1 cellular context compared by ENCODE assay signal in genomic region chr16:55543470-55543869, GRCh38.
TF ChIP-seq lines count a peak whose summit lies in the region.

No MANE protein-coding gene starts in this region.

TF ChIP-seq in H1, 55 proteins besides CTCF, POLR2A, EP300 and RAD21 (continued from another document):
- no peak for TF ChIP-seq POLR2AphosphoS5 (IDR thresholded peaks at IDR 0.05; ENCODE audit: low read depth, low read length)
- TF ChIP-seq RNF2 (IDR thresholded peaks at IDR 0.05; ENCODE audit: borderline replicate concordance, low read depth, low read length, missing control alignments, poor library complexity, severe bottlenecking) = no peak
- no peak for TF ChIP-seq RFX5 (IDR thresholded peaks at IDR 0.05; ENCODE audit: borderline replicate concordance, low read depth, low read length)
- no peak for TF ChIP-seq CHD1 (IDR thresholded peaks at IDR 0.05; ENCODE audit: low read depth, low read length)
TF ChIP-seq in H1: peak in this region for 0.
